In the genomic region with DNA sequence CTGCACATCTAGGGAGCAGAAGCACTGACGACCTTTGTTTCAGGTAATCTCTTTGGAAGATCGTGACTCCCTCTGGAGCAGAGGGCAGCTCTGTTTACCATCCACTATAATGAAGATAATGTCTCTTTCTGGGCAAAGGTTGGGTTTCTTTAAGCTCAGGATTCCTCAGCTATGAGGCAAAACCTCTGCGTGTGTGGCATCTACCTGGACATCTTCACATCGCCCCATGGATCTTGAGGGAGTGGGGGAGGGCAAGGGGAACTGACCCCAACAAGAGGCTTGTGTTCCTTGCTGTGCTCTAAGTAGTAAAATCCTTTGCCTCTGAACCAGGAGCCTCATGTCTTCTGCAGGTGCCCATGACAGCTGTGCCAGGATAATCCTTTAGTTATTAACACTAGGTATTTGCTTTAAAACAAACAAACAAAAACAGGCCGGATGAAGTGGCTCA, we compare ENCODE assay signal across 19 cellular contexts. TPM values are rescaled to one million over a fixed set of nuclear protein-coding genes. Genes with fewer than 3 reads are reported as not detected.
DNase-seq lines count a peak whose midpoint lies in the region; ATAC-seq and TF ChIP-seq lines count a peak whose summit lies in the region.
"Had no signal": no experiment of that assay in that cellular context is flagged by ENCODE, and none has a peak within 500 bp of the region (broad histone marks: within the 10 kb centered on the region; RNA-seq: fewer than 3 reads in every experiment).

No MANE protein-coding gene starts in this region.

- no peaks in the 10 kb centered on the region for H3K27me3 Mint-ChIP-seq in type B pancreatic cell
- H3K27me3 Mint-ChIP-seq: CD4-positive, CD25-positive, alpha-beta regulatory T cell had no signal

- peaks cover 7% of the 10 kb centered on the region; the same call in 1 of the 2 replicates for H3F3A ChIP-seq in PC-9 (ENCODE audit: insufficient read depth, low read depth)

- H3K9me3 ChIP-seq in PC-9 (ENCODE audit: insufficient read depth, low read depth): peaks cover 15% of the 10 kb centered on the region; the same call in 1 of the 2 replicates
- H3K9me3 ChIP-seq: HAP-1 had no signal

- H3K4me3 ChIP-seq in PC-9: no peak overlapping the region
- H3K4me3 ChIP-seq: GM12878, HAP-1 had no signal

- CTCF ChIA-PET in PC-9 (lab: Charles Lee): no interaction called here

- no peaks in the 10 kb centered on the region for H3K27me3 ChIP-seq in PC-9 (ENCODE audit: insufficient read depth, low read depth)

- ATAC-seq in GM19467 (IDR thresholded peaks at IDR 0.05; ENCODE audit: unreplicated experiment) (no peak), left lobe of liver (no peak)
- ATAC-seq: GM12878 had no signal

- DNase-seq in HuH-7 (ENCODE audit: low spot score) (peak; percentile 46), PC-9 (no peak), left kidney (ENCODE audit: low read depth, low spot score) (peak; percentile 6), type B pancreatic cell (ENCODE audit: extremely low spot score, unreplicated experiment) (no peak), left lobe of liver (ENCODE audit: low spot score) (no peak), SW 1271 (lab: John Stamatoyannopoulos, UW) (no peak)
- no peak for DNase-seq in stimulated activated CD4-positive, alpha-beta T cell treated with anti-CD3 and anti-CD28 coated beads, Interleukin-2, amount 100 ng/mL, for 24 hours
- DNase-seq: Calu3; CD4-positive, CD25-positive, alpha-beta regulatory T cell; DND-41; KG1; NCI-H1436 treated with DMSO at 0.1 percent for 48 hours; NCI-H526; RPMI8226; SIG-M5 had no signal

- H4K20me1 ChIP-seq in PC-9 (ENCODE audit: insufficient read depth): no peaks in the 10 kb centered on the region

- H3K4me1 ChIP-seq in PC-9 (replicated peaks; ENCODE audit: insufficient read depth): no peaks in the 10 kb centered on the region
- H3K4me1 ChIP-seq: HAP-1 had no signal

- no peaks in the 10 kb centered on the region for H3K4me1 Mint-ChIP-seq in type B pancreatic cell (ENCODE audit: unreplicated experiment)

- intact Hi-C loops in PC-9 (cut with micrococcal nuclease; ENCODE audit: unreplicated experiment): no loop called here

- POLR2A ChIA-PET in PC-9 (lab: Charles Lee; ENCODE audit: unreplicated experiment): no interaction called here

- peak overlapping the region; percentile 77 for H3K27ac Mint-ChIP-seq in type B pancreatic cell
- H3K27ac Mint-ChIP-seq: CD4-positive, CD25-positive, alpha-beta regulatory T cell had no signal

- no peak overlapping the region for H2AFZ ChIP-seq in PC-9

- H3K36me3 Mint-ChIP-seq in type B pancreatic cell: peaks cover 3% of the 10 kb centered on the region

- no peaks in the 10 kb centered on the region for H3K79me2 ChIP-seq in PC-9 (ENCODE audit: low read depth)

- BruUV-seq in PC-9 (replicated peaks; lab: Mats Ljungman, UMichigan): no TSS peak

- H3K4me3 Mint-ChIP-seq in type B pancreatic cell: no peak overlapping the region
- H3K4me3 Mint-ChIP-seq: CD4-positive, CD25-positive, alpha-beta regulatory T cell had no signal

- H3K9me3 Mint-ChIP-seq in type B pancreatic cell: peaks cover 10% of the 10 kb centered on the region

- no peak for TF ChIP-seq CTCF in PC-9 (conservative IDR thresholded peaks at IDR 0.05)
- no peak for TF ChIP-seq CTCF in type B pancreatic cell (conservative IDR thresholded peaks at IDR 0.05)

- peak overlapping the region; percentile 17; the same call in 1 of the 2 replicates for H3K4me2 ChIP-seq in PC-9

- H3K36me3 ChIP-seq in PC-9 (ENCODE audit: low read depth): no peaks in the 10 kb centered on the region
- H3K36me3 ChIP-seq: HAP-1 had no signal

- H3K9me2 ChIP-seq in PC-9 (ENCODE audit: insufficient read depth): no peaks in the 10 kb centered on the region

- H3K27ac ChIP-seq in PC-9: no peak overlapping the region

RNA-seq across cellular contexts. Expression of a gene that starts 19.6 kb away (rescaled TPM):
- total RNA-seq in PC-9 (2021): not detected in 2 replicates
- not detected in 2 replicates for total RNA-seq in type B pancreatic cell (ENCODE audit: low replicate concordance)
- not detected for total RNA-seq in left lobe of liver
- total RNA-seq: CD4-positive, CD25-positive, alpha-beta regulatory T cell; GM12878; M059J had no signal

RNA-seq across cellular contexts. Expression of a gene that starts 30.2 kb away (rescaled TPM):
- total RNA-seq in PC-9 (2021) (5.5 and 13.1 TPM in 2 replicates), type B pancreatic cell (ENCODE audit: low replicate concordance) (20.5 and 22.0 TPM in 2 replicates), left lobe of liver (0.93 TPM)

RNA-seq across cellular contexts. Expression of a gene that starts 36.2 kb away (rescaled TPM):
- total RNA-seq in PC-9 (2021) (10.2 and 12.3 TPM in 2 replicates), type B pancreatic cell (ENCODE audit: low replicate concordance) (12.5 and 13.8 TPM in 2 replicates), left lobe of liver (7.7 TPM)

RNA-seq across cellular contexts. Expression of a gene that starts 36.3 kb away (rescaled TPM):
- 28.9 and 32.4 TPM in 2 replicates for total RNA-seq in PC-9 (2021)
- 25.4 and 42.1 TPM in 2 replicates for total RNA-seq in type B pancreatic cell (ENCODE audit: low replicate concordance)
- total RNA-seq in left lobe of liver: 17.8 TPM

Comparison
In these comparisons a context has a peak if more than half of its experiments do, and no peak if none do; other contexts are left out.
1. DNase-seq: peak in HuH-7 (single experiment) and left kidney (single experiment); none in PC-9 (0 of 2), type B pancreatic cell (single experiment), left lobe of liver (single experiment), stimulated activated CD4-positive, alpha-beta T cell treated with anti-CD3 and anti-CD28 coated beads, Interleukin-2, amount 100 ng/mL, for 24 hours (0 of 2) and SW 1271 (0 of 2).